9 cellular contexts compared by ENCODE assay signal in genomic region chr6:90393232-90393884, GRCh38.
DNase-seq lines count a peak whose midpoint lies in the region; ATAC-seq, FAIRE-seq and TF ChIP-seq lines count a peak whose summit lies in the region.
"Had no signal": no experiment of that assay in that cellular context is flagged by ENCODE, and none has a peak within 500 bp of the region (broad histone marks: within the 10 kb centered on the region; RNA-seq: fewer than 3 reads in every experiment).

No MANE protein-coding gene starts in this region.

- H3K9me3 ChIP-seq in neural cell (ENCODE audit: low read length) (no peaks in the 10 kb centered on the region), tibial nerve (no peaks in the 10 kb centered on the region)

- H3F3A ChIP-seq in neural cell (ENCODE audit: insufficient read depth, low read length, poor library complexity, severe bottlenecking), result no peaks in the 10 kb centered on the region

- peak; percentile 83 for TF ChIP-seq CTCF in neural cell (IDR thresholded peaks at IDR 0.05; ENCODE audit: poor library complexity, severe bottlenecking)
- TF ChIP-seq CTCF in tibial nerve (IDR thresholded peaks at IDR 0.05), result peak; percentile 66 to 81 (median 76)

- H3K27ac ChIP-seq in neural cell (ENCODE audit: low read length) (peak overlapping the region; percentile 9), tibial nerve (no peak overlapping the region)
- H3K27ac ChIP-seq: skin epidermis had no signal

- H3K9ac ChIP-seq in neural cell (ENCODE audit: low read length), result peak overlapping the region; percentile 23

- H4K20me1 ChIP-seq in neural cell (ENCODE audit: insufficient read depth), result no peaks in the 10 kb centered on the region

- H3K79me2 ChIP-seq in neural cell (replicated peaks; ENCODE audit: insufficient read depth, low read length), result no peaks in the 10 kb centered on the region

- DNase-seq in 8988T (peak; percentile 34), GM18507 (ENCODE audit: extremely low spot score, insufficient read length, low read depth) (no peak), HK-2 (ENCODE audit: unreplicated experiment) (peak; percentile 53), OCI-M1 (lab: John Stamatoyannopoulos, UW) (peak; percentile 89), activated T-cell treated with anti-CD3 and anti-CD28 coated beads for 1 hour (ENCODE audit: low read depth) (peak; percentile 51), tibial nerve (ENCODE audit: low spot score in 2 of 2) (peak; percentile 36 to 88)

- H3K4me1 ChIP-seq in tibial nerve, result no peaks in the 10 kb centered on the region

- H3K4me3 ChIP-seq in neural cell (ENCODE audit: low read length), result no peak overlapping the region
- H3K4me3 ChIP-seq in tibial nerve, result no peak overlapping the region
- H3K4me3 ChIP-seq: skin epidermis had no signal

- H3K4me2 ChIP-seq in neural cell (ENCODE audit: low read length), result no peak overlapping the region

- H3K27me3 ChIP-seq in neural cell (ENCODE audit: insufficient read depth, low read depth, low read length) (no peaks in the 10 kb centered on the region), tibial nerve (no peaks in the 10 kb centered on the region)

- peak; percentile 76 for FAIRE-seq in GM18507 (lab: Jason Lieb, UNC)

- peak; percentile 78 for ATAC-seq in esophagus mucosa

- no peak for TF ChIP-seq EP300 in neural cell (conservative IDR thresholded peaks at IDR 0.05; ENCODE audit: poor library complexity, severe bottlenecking)
- TF ChIP-seq EP300 in tibial nerve (IDR thresholded peaks at IDR 0.05), result no peak

- H2AFZ ChIP-seq in neural cell (ENCODE audit: low read depth, low read length), result no peak overlapping the region

- peak; percentile 82 for TF ChIP-seq RAD21 in neural cell (conservative IDR thresholded peaks at IDR 0.05)

- 37% methylated on average over 7 of the region's 7 CpGs for WGBS in tibial nerve, 2 donors

- H3K36me3 ChIP-seq in neural cell (ENCODE audit: insufficient read depth, low read length), result no peaks in the 10 kb centered on the region
- no peaks in the 10 kb centered on the region for H3K36me3 ChIP-seq in tibial nerve

- TF ChIP-seq POLR2A in tibial nerve (IDR thresholded peaks at IDR 0.05), result no peak

- H3K9me2 ChIP-seq in neural cell (ENCODE audit: insufficient read depth, low read length), result no peaks in the 10 kb centered on the region

TF ChIP-seq in neural cell, 6 proteins besides CTCF, POLR2A, EP300 and RAD21:
- peak; percentile 85 for TF ChIP-seq SMC3 (conservative IDR thresholded peaks at IDR 0.05; ENCODE audit: poor library complexity)
- no peak for TF ChIP-seq TAF1 (IDR thresholded peaks at IDR 0.05; ENCODE audit: low read depth)
